ENCODE assay signal across 8 cellular contexts in genomic region chr3:132660056-132660744, GRCh38. TPM values are rescaled to one million over a fixed set of nuclear protein-coding genes. Genes with fewer than 3 reads are reported as not detected.
A peak's percentile ranks its signal among the peaks of the same experiment; 100 is the strongest.
DNase-seq lines count a peak whose midpoint lies in the region; ATAC-seq and TF ChIP-seq lines count a peak whose summit lies in the region.

Gene UBA5, plus strand, starts transcription at chr3:132660329. Its CDS starts 209 bp downstream, at chr3:132660538.

- CTCF ChIA-PET in A673 (lab: Charles Lee): no interaction called here

- no TSS peak for BruUV-seq in A673 (replicated peaks; lab: Mats Ljungman, UMichigan)

- no peak for TF ChIP-seq CTCF in A673 (conservative IDR thresholded peaks at IDR 0.05; ENCODE audit: low read depth, low read length)

- no peaks in the 10 kb centered on the region for H3K27me3 ChIP-seq in A673 (replicated peaks; ENCODE audit: insufficient read depth, low read depth, low read length, poor library complexity)

- DNase-seq in A673 (ENCODE audit: low spot score): peak; percentile 79
- DNase-seq in NCI-H2171 treated with DMSO at 0.1 percent for 48 hours (lab: John Stamatoyannopoulos, UW): peak; percentile 75
- peak; percentile 49 for DNase-seq in activated CD4-positive, alpha-beta T cell treated with anti-CD3 and anti-CD28 coated beads for 1 hour
- peak; percentile 64 for DNase-seq in cerebellum (ENCODE audit: low spot score)
- peak; percentile 73 for DNase-seq in kidney glomerular epithelial cell (lab: John Stamatoyannopoulos, UW)
- DNase-seq in stimulated activated CD4-positive, alpha-beta T cell treated with anti-CD3 and anti-CD28 coated beads, Interleukin-15, amount 100 ng/mL, for 48 hours (ENCODE audit: low read depth in 2 of 2): peak; percentile 65 to 66

- no peaks in the 10 kb centered on the region for H3K9me3 ChIP-seq in A673 (ENCODE audit: low read depth, low read length, poor library complexity, severe bottlenecking)

- POLR2A ChIA-PET in A673 (lab: Charles Lee; ENCODE audit: low non-redundant PET): interaction anchor here (0.6 kb wide), 1 partner anchor 11 kb away, joined by 3 read pairs; no protein-coding TSS in a partner anchor

- no peaks in the 10 kb centered on the region for H3K36me3 ChIP-seq in A673 (ENCODE audit: insufficient read depth, low read length, poor library complexity, severe bottlenecking)

- peak within 1 kb of the TSS; percentile 93 for H3K27ac ChIP-seq in A673 (ENCODE audit: low read depth, low read length, poor library complexity, severe bottlenecking)

- H3K4me1 ChIP-seq in A673 (ENCODE audit: insufficient read depth, low read length, poor library complexity, severe bottlenecking): peaks cover 10% of the 10 kb centered on the region

- intact Hi-C loops in A673 (cut with micrococcal nuclease; ENCODE audit: unreplicated experiment): loop anchor here (5.0 kb wide), 1 partner anchor 62 kb away; the partner anchor contains the start of gene NPHP3

- peak within 1 kb of the TSS; percentile 87 for H3K4me3 ChIP-seq in A673 (ENCODE audit: low read depth, low read length, poor library complexity, severe bottlenecking)

- ATAC-seq in GM18511 (IDR thresholded peaks at IDR 0.05; ENCODE audit: unreplicated experiment): peak; percentile 78
- peak; percentile 74 for ATAC-seq in HG02981 (IDR thresholded peaks at IDR 0.05; ENCODE audit: unreplicated experiment)

RNA-seq across cellular contexts. Expression of gene UBA5, which starts in this region (rescaled TPM):
- total RNA-seq in A673 (2021): 50.0 and 55.8 TPM in 2 replicates
- total RNA-seq in cerebellum: 74.4 TPM

Comparison
In these comparisons a context has a peak if more than half of its experiments do, and no peak if none do; other contexts are left out.
1. Peak in every context shown above with its lines: DNase-seq, ATAC-seq, H3K4me3 ChIP-seq and H3K27ac ChIP-seq.